Comparison of ENCODE assay signal across 1 cellular context in genomic region chr20:52190437-52191131, GRCh38.
TF ChIP-seq lines count a peak whose summit lies in the region.

No MANE protein-coding gene starts in this region.

TF ChIP-seq in endothelial cell of umbilical vein, 7 proteins besides CTCF, POLR2A, EP300 and RAD21:
- TF ChIP-seq GATA2 (IDR thresholded peaks at IDR 0.05; ENCODE audit: insufficient read depth, insufficient read length, low read depth, low read length) = no peak
- no peak for TF ChIP-seq EZH2 (IDR thresholded peaks at IDR 0.05; ENCODE audit: borderline replicate concordance, low read depth, low read length, severe bottlenecking)
- TF ChIP-seq POLR2AphosphoS5 (IDR thresholded peaks at IDR 0.05; ENCODE audit: insufficient read depth, low read depth, low read length) = no peak
- TF ChIP-seq FOS (IDR thresholded peaks at IDR 0.05; ENCODE audit: borderline replicate concordance, insufficient read depth, low read length) = no peak
- TF ChIP-seq MYC (IDR thresholded peaks at IDR 0.05; ENCODE audit: low read depth, low read length) = no peak
TF ChIP-seq in endothelial cell of umbilical vein: peak in this region for 0.
